ENCODE assay signal across 1 cellular context in genomic region chr1:167469280-167469965, GRCh38.
TF ChIP-seq lines count a peak whose summit lies in the region.

No MANE protein-coding gene starts in this region.

TF ChIP-seq in HCT116, 20 proteins besides CTCF, POLR2A, EP300 and RAD21 (continued from another document):
- no peak for TF ChIP-seq POLR2AphosphoS5 (IDR thresholded peaks at IDR 0.05; ENCODE audit: low read depth, low read length)
TF ChIP-seq in HCT116: peak in this region for 0.
